ENCODE assay signal across 22 cellular contexts in genomic region chr4:71634364-71634763, GRCh38.
"Had no signal": no experiment of that assay in that cellular context is flagged by ENCODE, and none has a peak within 500 bp of the region (broad histone marks: within the 10 kb centered on the region; RNA-seq: fewer than 3 reads in every experiment).

No MANE protein-coding gene starts in this region.

- H3K9me3 ChIP-seq: colonic mucosa, neutrophil, sigmoid colon, stomach, thoracic aorta had no signal

- H3K4me2 ChIP-seq: hepatocyte had no signal

- H3K27ac Mint-ChIP-seq: nephron had no signal

- H3K27ac ChIP-seq: colonic mucosa, foreskin keratinocyte, hepatocyte, neutrophil, sigmoid colon, skin epidermis, stomach, thoracic aorta, transverse colon had no signal

- H2AFZ ChIP-seq: hepatocyte had no signal

- DNase-seq: colonic mucosa; dermis blood vessel endothelial cell; foreskin keratinocyte; head of caudate nucleus; kidney; left colon; left ventricle myocardium superior; mesenchymal stem cell; naive B cell; posterior cingulate gyrus; sigmoid colon; stimulated activated CD4-positive, alpha-beta T cell treated with anti-CD3 and anti-CD28 coated beads, Interleukin-12 subunit alpha, Interleukin-12 subunit beta, amount 100 ng/mL, for 4 hours; stimulated activated naive CD4-positive, alpha-beta T cell; stomach; substantia nigra; transverse colon had no signal

- H3K4me1 Mint-ChIP-seq: naive B cell had no signal

- H3K36me3 ChIP-seq: colonic mucosa, neutrophil, sigmoid colon, stomach, thoracic aorta, transverse colon had no signal

- H3K4me1 ChIP-seq: colonic mucosa, foreskin keratinocyte, sigmoid colon, stomach, transverse colon had no signal

- H3K27me3 ChIP-seq: colonic mucosa, hepatocyte, neutrophil, sigmoid colon, stomach, transverse colon had no signal

- H3K4me3 ChIP-seq: colonic mucosa, hepatocyte, lung, sigmoid colon, skin epidermis, stomach, thoracic aorta, transverse colon had no signal

- ATAC-seq: foreskin keratinocyte, left colon, left ventricle myocardium superior had no signal

- H3K79me2 ChIP-seq: hepatocyte had no signal

- H3K4me3 Mint-ChIP-seq: naive B cell, nephron had no signal
